17 cellular contexts compared by ENCODE assay signal in the genomic region with DNA sequence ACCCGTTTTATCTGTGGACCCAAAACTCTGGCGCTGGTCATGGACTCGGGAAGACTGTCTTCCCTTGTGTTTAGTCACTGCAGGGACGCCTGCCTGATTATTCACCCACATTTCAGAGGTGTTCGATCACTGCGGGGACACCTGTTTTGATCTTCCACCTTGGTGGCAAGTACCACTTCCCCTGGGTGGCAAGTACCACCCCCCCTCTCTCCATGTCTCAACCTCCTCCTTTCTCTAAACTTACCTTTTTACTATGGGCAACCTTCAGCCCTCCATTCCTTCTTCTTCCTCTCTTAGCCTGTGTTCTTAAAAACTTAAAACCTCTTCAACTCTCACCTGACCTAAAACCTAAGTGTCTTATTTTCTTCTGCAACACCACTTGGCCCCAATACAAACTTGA. TPM values are rescaled to one million over a fixed set of nuclear protein-coding genes. Genes with fewer than 3 reads are reported as not detected.
DNase-seq lines count a peak whose midpoint lies in the region; ATAC-seq and TF ChIP-seq lines count a peak whose summit lies in the region.
"Had no signal": no experiment of that assay in that cellular context is flagged by ENCODE, and none has a peak within 500 bp of the region (broad histone marks: within the 10 kb centered on the region; RNA-seq: fewer than 3 reads in every experiment).

No MANE protein-coding gene starts in this region.

- no peak for DNase-seq in CD4-positive, alpha-beta T cell
- DNase-seq in Caco-2 = no peak
- DNase-seq in activated T-helper 1 cell treated with anti-CD3 and anti-CD28 coated beads, Interleukin-12 subunit alpha, Interleukin-12 subunit beta, Interleukin-2, Interleukin-4 antibody, amounts not matched to agents 30 ng/mL and 10 ng/mL and 1 ng/mL, durations not matched to agents 14 hours and 24 hours and 36 hours (ENCODE audit: low spot score) = no peak
- no peak for DNase-seq in mesothelial cell of epicardium (ENCODE audit: low spot score in 2 of 2, unreplicated experiment in 2 of 2)
- no peak for DNase-seq in Ammon's horn (ENCODE audit: low spot score)
- no peak for DNase-seq in tibial artery
- DNase-seq: activated CD4-positive, alpha-beta T cell treated with anti-CD3 and anti-CD28 coated beads for 36 hours; caudate nucleus; foreskin melanocyte; NCI-H2171; ovary; T1000 had no signal

- H3K27me3 Mint-ChIP-seq in CD4-positive, alpha-beta T cell = no peaks in the 10 kb centered on the region
- H3K27me3 Mint-ChIP-seq in Caco-2 (ENCODE audit: insufficient read depth, unreplicated experiment) = no peaks in the 10 kb centered on the region
- no peaks in the 10 kb centered on the region for H3K27me3 Mint-ChIP-seq in activated T-helper 1 cell treated with anti-CD3 and anti-CD28 coated beads, Interleukin-12 subunit alpha, Interleukin-12 subunit beta, Interleukin-2, Interleukin-4 antibody, amounts not matched to agents 30 ng/mL and 10 ng/mL and 1 ng/mL, durations not matched to agents 14 hours and 24 hours and 36 hours (ENCODE audit: insufficient read depth)
- peaks cover 6% of the 10 kb centered on the region for H3K27me3 Mint-ChIP-seq in mesothelial cell of epicardium (ENCODE audit: low read depth)
- H3K27me3 Mint-ChIP-seq: activated CD4-positive, alpha-beta T cell treated with anti-CD3 and anti-CD28 coated beads for 36 hours had no signal

- POLR2A ChIA-PET in CD4-positive, alpha-beta T cell (lab: Charles Lee) = no interaction called here
- POLR2A ChIA-PET in Caco-2 (lab: Charles Lee) = no interaction called here

- no TSS peak for BruUV-seq in Caco-2 (replicated peaks; lab: Mats Ljungman, UMichigan)

- H3K27ac ChIP-seq in CD4-positive, alpha-beta T cell (ENCODE audit: low read depth, low read length) = no peak overlapping the region
- no peak overlapping the region for H3K27ac ChIP-seq in tibial artery
- H3K27ac ChIP-seq: BLaER1, ovary had no signal

- peaks cover 20% of the 10 kb centered on the region for H3K36me3 Mint-ChIP-seq in CD4-positive, alpha-beta T cell (ENCODE audit: low read depth)
- peaks cover 16% of the 10 kb centered on the region for H3K36me3 Mint-ChIP-seq in Caco-2 (ENCODE audit: insufficient read depth, unreplicated experiment)
- H3K36me3 Mint-ChIP-seq in activated T-helper 1 cell treated with anti-CD3 and anti-CD28 coated beads, Interleukin-12 subunit alpha, Interleukin-12 subunit beta, Interleukin-2, Interleukin-4 antibody, amounts not matched to agents 30 ng/mL and 10 ng/mL and 1 ng/mL, durations not matched to agents 14 hours and 24 hours and 36 hours (ENCODE audit: low read depth) = peaks cover 6% of the 10 kb centered on the region
- no peaks in the 10 kb centered on the region for H3K36me3 Mint-ChIP-seq in mesothelial cell of epicardium

- H3K4me1 ChIP-seq in Caco-2 (peaks cover 31% of the 10 kb centered on the region), tibial artery (peaks cover 0 to 28% (median 25%) of the 10 kb centered on the region in 4 donors)

- CTCF ChIA-PET in CD4-positive, alpha-beta T cell (lab: Charles Lee) = no interaction called here
- CTCF ChIA-PET in Caco-2 (lab: Charles Lee) = no interaction called here

- 0 out of 2 replicates have a peak, but pooled peaks cover 1% of the 10 kb centered on the region for H3K36me3 ChIP-seq in Caco-2 (ENCODE audit: control insufficient read depth, insufficient read depth, low read length)
- no peaks in the 10 kb centered on the region for H3K36me3 ChIP-seq in tibial artery
- H3K36me3 ChIP-seq: ovary had no signal

- no peaks in the 10 kb centered on the region for H3K9me3 Mint-ChIP-seq in CD4-positive, alpha-beta T cell
- H3K9me3 Mint-ChIP-seq in Caco-2 (ENCODE audit: unreplicated experiment) (peaks cover 15% of the 10 kb centered on the region), mesothelial cell of epicardium (no peaks in the 10 kb centered on the region)
- H3K9me3 Mint-ChIP-seq in activated T-helper 1 cell treated with anti-CD3 and anti-CD28 coated beads, Interleukin-12 subunit alpha, Interleukin-12 subunit beta, Interleukin-2, Interleukin-4 antibody, amounts not matched to agents 30 ng/mL and 10 ng/mL and 1 ng/mL, durations not matched to agents 14 hours and 24 hours and 36 hours = no peaks in the 10 kb centered on the region

- H3K4me3 ChIP-seq in Caco-2 (ENCODE audit: low read depth, low read length) = no peak overlapping the region
- no peak overlapping the region for H3K4me3 ChIP-seq in tibial artery
- H3K4me3 ChIP-seq: BLaER1, lung, ovary, smooth muscle cell had no signal

- peaks cover 44% of the 10 kb centered on the region for H3K4me1 Mint-ChIP-seq in CD4-positive, alpha-beta T cell (ENCODE audit: low read depth)
- H3K4me1 Mint-ChIP-seq in Caco-2 (ENCODE audit: low read depth, unreplicated experiment) (peaks cover 29% of the 10 kb centered on the region), mesothelial cell of epicardium (peaks cover 17% of the 10 kb centered on the region)
- H3K4me1 Mint-ChIP-seq in activated T-helper 1 cell treated with anti-CD3 and anti-CD28 coated beads, Interleukin-12 subunit alpha, Interleukin-12 subunit beta, Interleukin-2, Interleukin-4 antibody, amounts not matched to agents 30 ng/mL and 10 ng/mL and 1 ng/mL, durations not matched to agents 14 hours and 24 hours and 36 hours (ENCODE audit: low read depth) = peaks cover 37% of the 10 kb centered on the region

- H3K9me3 ChIP-seq in CD4-positive, alpha-beta T cell (ENCODE audit: control insufficient read depth, low read length) = no peaks in the 10 kb centered on the region
- H3K9me3 ChIP-seq in Caco-2 = no peaks in the 10 kb centered on the region
- no peaks in the 10 kb centered on the region for H3K9me3 ChIP-seq in tibial artery
- H3K9me3 ChIP-seq: BLaER1, ovary had no signal

- no peak for TF ChIP-seq CTCF in CD4-positive, alpha-beta T cell (IDR thresholded peaks at IDR 0.05)
- TF ChIP-seq CTCF in Caco-2 (IDR thresholded peaks at IDR 0.05; ENCODE audit: insufficient read depth in 1 of 2, low read depth in 1 of 2, low read length in 1 of 2, severe bottlenecking in 1 of 2, unreplicated experiment in 1 of 2) = no peak
- no peak for TF ChIP-seq CTCF in mesothelial cell of epicardium (IDR thresholded peaks at IDR 0.05; ENCODE audit: unreplicated experiment)
- TF ChIP-seq CTCF in tibial artery (IDR thresholded peaks at IDR 0.05) = no peak

- no peak for ATAC-seq in CD4-positive, alpha-beta T cell (ENCODE audit: poor library complexity)
- ATAC-seq in HG03280 (IDR thresholded peaks at IDR 0.05; ENCODE audit: unreplicated experiment) (no peak), GM18505 (IDR thresholded peaks at IDR 0.05; ENCODE audit: unreplicated experiment) (no peak)
- ATAC-seq: activated CD4-positive, alpha-beta T cell treated with anti-CD3 and anti-CD28 coated beads for 36 hours had no signal

- peak overlapping the region; percentile 93 for H3K27ac Mint-ChIP-seq in CD4-positive, alpha-beta T cell
- H3K27ac Mint-ChIP-seq in Caco-2 (ENCODE audit: unreplicated experiment) = peak overlapping the region; percentile 66
- H3K27ac Mint-ChIP-seq in activated T-helper 1 cell treated with anti-CD3 and anti-CD28 coated beads, Interleukin-12 subunit alpha, Interleukin-12 subunit beta, Interleukin-2, Interleukin-4 antibody, amounts not matched to agents 30 ng/mL and 10 ng/mL and 1 ng/mL, durations not matched to agents 14 hours and 24 hours and 36 hours = peak overlapping the region; percentile 36
- H3K27ac Mint-ChIP-seq in mesothelial cell of epicardium = peak overlapping the region; percentile 97

- intact Hi-C loops in CD4-positive, alpha-beta T cell (cut with DNase I, micrococcal nuclease) = loop anchor here in 1 of 2 experiments (2.0 to 5.0 kb wide), 3 partner anchors 55 to 491 kb away; partner anchors contain the start of gene NARS2
- intact Hi-C loops in Caco-2 (cut with micrococcal nuclease; ENCODE audit: unreplicated experiment) = no loop called here
- intact Hi-C loops in activated T-helper 1 cell treated with anti-CD3 and anti-CD28 coated beads, Interleukin-12 subunit alpha, Interleukin-12 subunit beta, Interleukin-2, Interleukin-4 antibody, amounts not matched to agents 30 ng/mL and 10 ng/mL and 1 ng/mL, durations not matched to agents 14 hours and 24 hours and 36 hours (cut with micrococcal nuclease) = no loop called here
- intact Hi-C loops in tibial artery (cut with DNase I; ENCODE audit: low total_unique reads) = no loop called here

- peak overlapping the region; percentile 96 for H3K4me3 Mint-ChIP-seq in CD4-positive, alpha-beta T cell
- peak overlapping the region; percentile 23 for H3K4me3 Mint-ChIP-seq in Caco-2 (ENCODE audit: unreplicated experiment)
- H3K4me3 Mint-ChIP-seq in activated T-helper 1 cell treated with anti-CD3 and anti-CD28 coated beads, Interleukin-12 subunit alpha, Interleukin-12 subunit beta, Interleukin-2, Interleukin-4 antibody, amounts not matched to agents 30 ng/mL and 10 ng/mL and 1 ng/mL, durations not matched to agents 14 hours and 24 hours and 36 hours = peak overlapping the region; percentile 95
- H3K4me3 Mint-ChIP-seq in mesothelial cell of epicardium = peak overlapping the region; percentile 92
- H3K4me3 Mint-ChIP-seq: activated CD4-positive, alpha-beta T cell treated with anti-CD3 and anti-CD28 coated beads for 36 hours had no signal

- TF ChIP-seq POLR2A in GM18505 (IDR thresholded peaks at IDR 0.05; ENCODE audit: borderline replicate concordance, extremely low read depth, insufficient read depth, insufficient read length) = no peak

- H3K27me3 ChIP-seq in CD4-positive, alpha-beta T cell (ENCODE audit: control insufficient read depth, insufficient read depth, low read length) = no peaks in the 10 kb centered on the region
- H3K27me3 ChIP-seq in Caco-2 (replicated peaks; ENCODE audit: control insufficient read depth, insufficient read depth, low read length) (no peaks in the 10 kb centered on the region), tibial artery (no peaks in the 10 kb centered on the region)
- H3K27me3 ChIP-seq: BLaER1, ovary had no signal

RNA-seq across cellular contexts. Expression of gene NDUFC2, which starts 1.9 kb away (rescaled TPM):
- total RNA-seq in CD4-positive, alpha-beta T cell = 10 to 100 TPM; 62.6 to 68.5 TPM
- total RNA-seq in Caco-2 (2022) (732 and 805 TPM in 2 replicates), mesothelial cell of epicardium (169 to 171 TPM (median 169 TPM) in 3 replicates)
- total RNA-seq in activated T-helper 1 cell treated with anti-CD3 and anti-CD28 coated beads, Interleukin-12 subunit alpha, Interleukin-12 subunit beta, Interleukin-2, Interleukin-4 antibody, amounts not matched to agents 30 ng/mL and 10 ng/mL and 1 ng/mL, durations not matched to agents 14 hours and 24 hours and 36 hours = 208 and 220 TPM in 2 replicates

RNA-seq across cellular contexts. Expression of gene THRSP, which starts 17.9 kb away (rescaled TPM):
- total RNA-seq in CD4-positive, alpha-beta T cell = not detected
- 0.25 TPM in 1 of 2 replicates, not detected in the other for total RNA-seq in Caco-2 (2022)
- not detected in 2 replicates for total RNA-seq in activated T-helper 1 cell treated with anti-CD3 and anti-CD28 coated beads, Interleukin-12 subunit alpha, Interleukin-12 subunit beta, Interleukin-2, Interleukin-4 antibody, amounts not matched to agents 30 ng/mL and 10 ng/mL and 1 ng/mL, durations not matched to agents 14 hours and 24 hours and 36 hours
- 0.31 to 0.38 TPM (median 0.32 TPM) in 3 replicates for total RNA-seq in mesothelial cell of epicardium
- total RNA-seq: activated CD4-positive, alpha-beta T cell treated with anti-CD3 and anti-CD28 coated beads for 36 hours; lung; smooth muscle cell had no signal

RNA-seq across cellular contexts. Expression of gene ALG8, which starts 57.8 kb away (rescaled TPM):
- total RNA-seq in CD4-positive, alpha-beta T cell = 10 to 100 TPM; 14.4 to 14.9 TPM
- total RNA-seq in Caco-2 (2022) (188 and 191 TPM in 2 replicates), mesothelial cell of epicardium (53.7 to 63.0 TPM (median 61.6 TPM) in 3 replicates)
- 57.9 and 74.2 TPM in 2 replicates for total RNA-seq in activated T-helper 1 cell treated with anti-CD3 and anti-CD28 coated beads, Interleukin-12 subunit alpha, Interleukin-12 subunit beta, Interleukin-2, Interleukin-4 antibody, amounts not matched to agents 30 ng/mL and 10 ng/mL and 1 ng/mL, durations not matched to agents 14 hours and 24 hours and 36 hours

RNA-seq across cellular contexts. Expression of gene KCTD14, which starts 58.5 kb away (rescaled TPM):
- under 1 TPM in 1 of 2 experiments, not detected in 1; 0.34 TPM for total RNA-seq in CD4-positive, alpha-beta T cell
- total RNA-seq in Caco-2 (2022) (8.2 and 9.1 TPM in 2 replicates), mesothelial cell of epicardium (5.4 to 6.4 TPM (median 5.4 TPM) in 3 replicates)
- total RNA-seq in activated T-helper 1 cell treated with anti-CD3 and anti-CD28 coated beads, Interleukin-12 subunit alpha, Interleukin-12 subunit beta, Interleukin-2, Interleukin-4 antibody, amounts not matched to agents 30 ng/mL and 10 ng/mL and 1 ng/mL, durations not matched to agents 14 hours and 24 hours and 36 hours = 0.16 and 0.49 TPM in 2 replicates

Comparison
In these comparisons a context has a peak if more than half of its experiments do, and no peak if none do; other contexts are left out.
1. H3K27ac Mint-ChIP-seq: peak in every context shown above with its lines; median percentile 97 in mesothelial cell of epicardium; 93 in CD4-positive, alpha-beta T cell; 66 in Caco-2; 36 in activated T-helper 1 cell treated with anti-CD3 and anti-CD28 coated beads, Interleukin-12 subunit alpha, Interleukin-12 subunit beta, Interleukin-2, Interleukin-4 antibody, amounts not matched to agents 30 ng/mL and 10 ng/mL and 1 ng/mL, durations not matched to agents 14 hours and 24 hours and 36 hours.
2. H3K4me3 Mint-ChIP-seq: peak in every context shown above with its lines; median percentile 96 in CD4-positive, alpha-beta T cell; 95 in activated T-helper 1 cell treated with anti-CD3 and anti-CD28 coated beads, Interleukin-12 subunit alpha, Interleukin-12 subunit beta, Interleukin-2, Interleukin-4 antibody, amounts not matched to agents 30 ng/mL and 10 ng/mL and 1 ng/mL, durations not matched to agents 14 hours and 24 hours and 36 hours; 92 in mesothelial cell of epicardium; 23 in Caco-2.